Comparison of ENCODE assay signal across 20 cellular contexts in genomic region chr1:55369474-55369873, GRCh38.
DNase-seq lines count a peak whose midpoint lies in the region; ATAC-seq and TF ChIP-seq lines count a peak whose summit lies in the region.
"Had no signal": no experiment of that assay in that cellular context is flagged by ENCODE, and none has a peak within 500 bp of the region (broad histone marks: within the 10 kb centered on the region; RNA-seq: fewer than 3 reads in every experiment).

No MANE protein-coding gene starts in this region.

- no peaks in the 10 kb centered on the region for H4K20me1 ChIP-seq in mammary epithelial cell (ENCODE audit: insufficient read depth, low read length)

- peaks cover 0 to 3% (median 0%) of the 10 kb centered on the region in 3 donors for H3K36me3 Mint-ChIP-seq in naive thymus-derived CD8-positive, alpha-beta T cell
- H3K36me3 Mint-ChIP-seq: activated CD8-positive, alpha-beta memory T cell treated with anti-CD3 and anti-CD28 coated beads, Interleukin-2, amount 10 ng/mL, durations not matched to agents 7 days and 5 days had no signal

- in situ Hi-C loops in mammary epithelial cell (cut with MboI; ENCODE audit: low sequenced_read_pairs in 2 of 2): no loop called here

- no peak overlapping the region for H2AFZ ChIP-seq in mammary epithelial cell (ENCODE audit: low read depth, low read length)

- H3K4me3 ChIP-seq in AG09309 (ENCODE audit: control insufficient read depth, low read depth, low read length) (no peak overlapping the region), mammary epithelial cell (replicated peaks in 1 of 3; ENCODE audit: insufficient read depth in 1 of 3, low read depth in 2 of 3, low read length in 3 of 3) (no peak overlapping the region), right cardiac atrium (ENCODE audit: low read length) (no peak overlapping the region)
- H3K4me3 ChIP-seq: mucosa of descending colon, transverse colon had no signal

- dilution Hi-C loops in mammary epithelial cell (cut with HindIII; ENCODE audit: low sequenced_read_pairs): no loop called here

- intact Hi-C loops in mammary epithelial cell (cut with micrococcal nuclease): no loop called here
- intact Hi-C loops in right cardiac atrium (cut with DNase I): no loop called here

- no peaks in the 10 kb centered on the region for H3K36me3 ChIP-seq in mammary epithelial cell (ENCODE audit: insufficient read depth, low read length)
- H3K36me3 ChIP-seq: transverse colon had no signal

- no peaks in the 10 kb centered on the region for H3K79me2 ChIP-seq in mammary epithelial cell (ENCODE audit: insufficient read depth, low read length)

- H3K27ac ChIP-seq in mammary epithelial cell (ENCODE audit: insufficient read depth, low read depth, low read length): no peak overlapping the region
- no peak overlapping the region for H3K27ac ChIP-seq in right cardiac atrium (ENCODE audit: low read length)
- H3K27ac ChIP-seq: transverse colon had no signal

- POLR2A ChIA-PET in naive thymus-derived CD8-positive, alpha-beta T cell (lab: Charles Lee): no interaction called here

- ATAC-seq in right cardiac atrium (peak; percentile 71 to 78), left lobe of liver (no peak)
- no peak for ATAC-seq in naive thymus-derived CD8-positive, alpha-beta T cell
- ATAC-seq: activated CD8-positive, alpha-beta memory T cell treated with anti-CD3 and anti-CD28 coated beads, Interleukin-2, amount 10 ng/mL, durations not matched to agents 7 days and 5 days; activated naive CD8-positive, alpha-beta T cell treated with anti-CD3 and anti-CD28 coated beads, Interleukin-2, amount 50 U/mL, for 24 hours; HCT116; mucosa of descending colon; SK-N-SH treated with all-trans-retinoic acid at 6 μM for 48 hours; stimulated activated naive CD8-positive, alpha-beta T cell treated with anti-CD3 and anti-CD28 coated beads, Interleukin-15, Interleukin-2, amounts not matched to agents 100 U/mL and 50 U/mL, for 24 hours had no signal

- no peak overlapping the region for H3K9ac ChIP-seq in mammary epithelial cell (ENCODE audit: insufficient read depth, low read length)

- no peak overlapping the region for H3K27ac Mint-ChIP-seq in naive thymus-derived CD8-positive, alpha-beta T cell
- H3K27ac Mint-ChIP-seq: activated CD8-positive, alpha-beta memory T cell treated with anti-CD3 and anti-CD28 coated beads, Interleukin-2, amount 10 ng/mL, durations not matched to agents 7 days and 5 days; activated naive CD8-positive, alpha-beta T cell treated with anti-CD3 and anti-CD28 coated beads, Interleukin-2, amount 50 U/mL, for 24 hours had no signal

- H3K4me1 ChIP-seq in mammary epithelial cell (ENCODE audit: insufficient read depth, low read length): no peaks in the 10 kb centered on the region
- H3K4me1 ChIP-seq in right cardiac atrium (ENCODE audit: control insufficient read depth, insufficient read depth, low read length): no peaks in the 10 kb centered on the region
- H3K4me1 ChIP-seq: transverse colon had no signal

- peaks cover 0 to 8% (median 2%) of the 10 kb centered on the region in 5 donors for H3K27me3 Mint-ChIP-seq in naive thymus-derived CD8-positive, alpha-beta T cell

- DNase-seq in AG09309 (ENCODE audit: low read depth): peak; percentile 39
- peak; percentile 69 for DNase-seq in HT1080 (ENCODE audit: low read depth)
- DNase-seq in mammary epithelial cell: peak; percentile 29
- DNase-seq in right cardiac atrium: no peak
- no peak for DNase-seq in naive thymus-derived CD8-positive, alpha-beta T cell
- no peak for DNase-seq in left lobe of liver (ENCODE audit: low spot score)
- DNase-seq in stimulated activated CD8-positive, alpha-beta memory T cell treated with anti-CD3 and anti-CD28 coated beads, Interleukin-4, amount 100 ng/mL, for 48 hours: no peak
- no peak for DNase-seq in HK-2 (ENCODE audit: unreplicated experiment)
- DNase-seq: activated CD8-positive, alpha-beta memory T cell treated with anti-CD3 and anti-CD28 coated beads, Interleukin-2, amount 10 ng/mL, durations not matched to agents 7 days and 5 days; activated naive CD8-positive, alpha-beta T cell treated with anti-CD3 and anti-CD28 coated beads, Interleukin-2, amount 50 U/mL, for 24 hours; effector CD8-positive, alpha-beta T cell; mucosa of descending colon; NCI-H1105; NCI-H774; retina; stimulated activated naive CD8-positive, alpha-beta T cell treated with anti-CD3 and anti-CD28 coated beads, Interleukin-15, Interleukin-2, amounts not matched to agents 100 U/mL and 50 U/mL, for 24 hours; transverse colon had no signal

- no peak overlapping the region for H3K4me3 Mint-ChIP-seq in naive thymus-derived CD8-positive, alpha-beta T cell
- H3K4me3 Mint-ChIP-seq: activated CD8-positive, alpha-beta memory T cell treated with anti-CD3 and anti-CD28 coated beads, Interleukin-2, amount 10 ng/mL, durations not matched to agents 7 days and 5 days; activated naive CD8-positive, alpha-beta T cell treated with anti-CD3 and anti-CD28 coated beads, Interleukin-2, amount 50 U/mL, for 24 hours; central memory CD8-positive, alpha-beta T cell had no signal

- H3K4me2 ChIP-seq in mammary epithelial cell (ENCODE audit: insufficient read depth, low read depth, low read length): no peak overlapping the region

- no peaks in the 10 kb centered on the region for H3K27me3 ChIP-seq in mammary epithelial cell (ENCODE audit: insufficient read depth, low read length)
- no peaks in the 10 kb centered on the region for H3K27me3 ChIP-seq in right cardiac atrium (ENCODE audit: control insufficient read depth, insufficient read depth)
- H3K27me3 ChIP-seq: transverse colon had no signal

- peaks cover 0 to 16% (median 0%) of the 10 kb centered on the region in 9 donors for H3K9me3 Mint-ChIP-seq in naive thymus-derived CD8-positive, alpha-beta T cell
- H3K9me3 Mint-ChIP-seq: activated naive CD8-positive, alpha-beta T cell treated with anti-CD3 and anti-CD28 coated beads, Interleukin-2, amount 50 U/mL, for 24 hours; central memory CD8-positive, alpha-beta T cell had no signal

- no peak for TF ChIP-seq CTCF in AG09309 (IDR thresholded peaks at IDR 0.05; ENCODE audit: control insufficient read depth, insufficient read depth, low read depth, low read length, missing control alignments)
- no peak for TF ChIP-seq CTCF in mammary epithelial cell (conservative IDR thresholded peaks at IDR 0.05 in 1 of 2, IDR thresholded peaks at IDR 0.05 in 1 of 2; ENCODE audit: extremely low read depth in 1 of 2, insufficient read depth in 1 of 2, low read depth in 1 of 2, low read length in 2 of 2)

- CTCF ChIA-PET in mammary epithelial cell (lab: Charles Lee; ENCODE audit: low non-redundant PET): no interaction called here

- H3K9me3 ChIP-seq in mammary epithelial cell (replicated peaks; ENCODE audit: insufficient read depth, low read length): no peaks in the 10 kb centered on the region
- H3K9me3 ChIP-seq in right cardiac atrium (ENCODE audit: control insufficient read depth, low read length): no peaks in the 10 kb centered on the region
- H3K9me3 ChIP-seq: mucosa of descending colon, transverse colon had no signal

- no TSS peak for BruUV-seq in mammary epithelial cell (replicated peaks; lab: Mats Ljungman, UMichigan)

- H3K4me1 Mint-ChIP-seq in naive thymus-derived CD8-positive, alpha-beta T cell: no peaks in the 10 kb centered on the region
- H3K4me1 Mint-ChIP-seq: activated CD8-positive, alpha-beta memory T cell treated with anti-CD3 and anti-CD28 coated beads, Interleukin-2, amount 10 ng/mL, durations not matched to agents 7 days and 5 days; activated naive CD8-positive, alpha-beta T cell treated with anti-CD3 and anti-CD28 coated beads, Interleukin-2, amount 50 U/mL, for 24 hours; central memory CD8-positive, alpha-beta T cell had no signal

- WGBS in mammary epithelial cell (ENCODE audit: low coverage, missing lambda C conversion rate): 83% methylated on average over 6 of the region's 6 CpGs
- 66% methylated on average over 6 of the region's 6 CpGs for WGBS in right cardiac atrium

Comparison
In these comparisons a context has a peak if more than half of its experiments do, and no peak if none do; other contexts are left out.
1. DNase-seq: peak in AG09309 (single experiment), HT1080 (single experiment) and mammary epithelial cell (single experiment); none in right cardiac atrium (0 of 3), naive thymus-derived CD8-positive, alpha-beta T cell (0 of 10), left lobe of liver (single experiment), stimulated activated CD8-positive, alpha-beta memory T cell treated with anti-CD3 and anti-CD28 coated beads, Interleukin-4, amount 100 ng/mL, for 48 hours (single experiment) and HK-2 (single experiment).
2. ATAC-seq: peak in right cardiac atrium (2 of 2); none in naive thymus-derived CD8-positive, alpha-beta T cell (0 of 2) and left lobe of liver (single experiment).